Comparison of ENCODE assay signal across 7 cellular contexts in genomic region chr3:39154323-39155021, GRCh38. TPM values are rescaled to one million over a fixed set of nuclear protein-coding genes. Genes with fewer than 3 reads are reported as not detected.
DNase-seq lines count a peak whose midpoint lies in the region; TF ChIP-seq lines count a peak whose summit lies in the region.

No MANE protein-coding gene starts in this region.

- H3K27me3 ChIP-seq in stomach (no peaks in the 10 kb centered on the region), SJCRH30 (no peaks in the 10 kb centered on the region)

- peak overlapping the region; percentile 89 to 95 (median 89) for H3K27ac Mint-ChIP-seq in IgD-negative memory B cell
- peak overlapping the region; percentile 77 for H3K27ac Mint-ChIP-seq in activated naive CD8-positive, alpha-beta T cell treated with anti-CD3 and anti-CD28 coated beads for 36 hours

- no peak for DNase-seq in activated naive CD8-positive, alpha-beta T cell treated with anti-CD3 and anti-CD28 coated beads for 36 hours
- DNase-seq in iris pigment epithelial cell (ENCODE audit: low read depth) (peak; percentile 68), stomach (no peak), foreskin melanocyte (no peak), SJCRH30 (no peak), AG20443 (ENCODE audit: low spot score) (no peak)

- peak overlapping the region; percentile 98 to 100 (median 99) for H3K27ac ChIP-seq in stomach
- H3K27ac ChIP-seq in SJCRH30, result no peak overlapping the region

- 44 to 60% (median 55%) methylated on average over 18 of the region's 18 CpGs for WGBS in stomach, 5 donors

- no peaks in the 10 kb centered on the region for H3K36me3 ChIP-seq in stomach
- no peaks in the 10 kb centered on the region for H3K36me3 ChIP-seq in SJCRH30

- no peaks in the 10 kb centered on the region for H3K9me3 ChIP-seq in stomach
- no peaks in the 10 kb centered on the region for H3K9me3 ChIP-seq in SJCRH30 (replicated peaks)

- TF ChIP-seq POLR2A in stomach (IDR thresholded peaks at IDR 0.05), result no peak

- H3K27me3 Mint-ChIP-seq in IgD-negative memory B cell, result peaks cover 1% of the 10 kb centered on the region
- peaks cover 4% of the 10 kb centered on the region for H3K27me3 Mint-ChIP-seq in activated naive CD8-positive, alpha-beta T cell treated with anti-CD3 and anti-CD28 coated beads for 36 hours

- TF ChIP-seq EP300 in stomach (IDR thresholded peaks at IDR 0.05), result no peak

- peak overlapping the region; percentile 77 to 92 (median 82) for H3K4me3 Mint-ChIP-seq in IgD-negative memory B cell
- peak overlapping the region; percentile 72 for H3K4me3 Mint-ChIP-seq in activated naive CD8-positive, alpha-beta T cell treated with anti-CD3 and anti-CD28 coated beads for 36 hours

- H3K36me3 Mint-ChIP-seq in IgD-negative memory B cell, result no peaks in the 10 kb centered on the region
- peaks cover 32% of the 10 kb centered on the region for H3K36me3 Mint-ChIP-seq in activated naive CD8-positive, alpha-beta T cell treated with anti-CD3 and anti-CD28 coated beads for 36 hours

- no peak for TF ChIP-seq CTCF in stomach (IDR thresholded peaks at IDR 0.05)

- H3K9me3 Mint-ChIP-seq in IgD-negative memory B cell, result no peaks in the 10 kb centered on the region
- no peaks in the 10 kb centered on the region for H3K9me3 Mint-ChIP-seq in activated naive CD8-positive, alpha-beta T cell treated with anti-CD3 and anti-CD28 coated beads for 36 hours

- H3K4me1 ChIP-seq in stomach, result peaks cover 39 to 57% (median 51%) of the 10 kb centered on the region in 4 donors
- peaks cover 23% of the 10 kb centered on the region; the same call in 1 of the 2 replicates for H3K4me1 ChIP-seq in SJCRH30

- H3K4me1 Mint-ChIP-seq in IgD-negative memory B cell, result peaks cover 19 to 31% (median 29%) of the 10 kb centered on the region in 3 donors
- H3K4me1 Mint-ChIP-seq in activated naive CD8-positive, alpha-beta T cell treated with anti-CD3 and anti-CD28 coated beads for 36 hours, result peaks cover 43% of the 10 kb centered on the region

- intact Hi-C loops in stomach (cut with DNase I; ENCODE audit: low total_unique reads), result no loop called here

- H3K4me3 ChIP-seq in stomach (peak overlapping the region in 3 of 4 donors; percentile 70 to 100 (median 85)), SJCRH30 (no peak overlapping the region)

RNA-seq across cellular contexts. Expression of gene CSRNP1, which starts 1.1 kb away (rescaled TPM):
- polyA plus RNA-seq in IgD-negative memory B cell (79.9 TPM), stomach (10 to 100 TPM; 16.8 to 18.0 (median 17.8) TPM)
- total RNA-seq in activated naive CD8-positive, alpha-beta T cell treated with anti-CD3 and anti-CD28 coated beads for 36 hours, result 10 to 100 TPM; 53.4 to 54.8 TPM
- 10 to 100 TPM; 20.4 to 62.3 (median 35.3) TPM for total RNA-seq in stomach
- 4.4 TPM in 2 replicates for total RNA-seq in SJCRH30 (2014; rRNA removed; shearing (Covaris generic))

RNA-seq across cellular contexts. Expression of gene XIRP1, which starts 37.9 kb away (rescaled TPM):
- not detected for polyA plus RNA-seq in IgD-negative memory B cell
- under 1 TPM; 0.66 to 0.91 TPM for total RNA-seq in activated naive CD8-positive, alpha-beta T cell treated with anti-CD3 and anti-CD28 coated beads for 36 hours
- total RNA-seq in stomach, result under 1 TPM in 2 of 5 donors, not detected in 3; under 0.01 to 0.18 TPM
- polyA plus RNA-seq in stomach, result 1 to 10 TPM in 1 of 3 donors, under 1 TPM in 2; 0.08 to 1.1 (median 0.56) TPM
- 0.61 and 0.91 TPM in 2 replicates for total RNA-seq in SJCRH30 (2014; rRNA removed; shearing (Covaris generic))

RNA-seq across cellular contexts. Expression of gene TTC21A, which starts 47.0 kb away (rescaled TPM):
- 5.5 TPM for polyA plus RNA-seq in IgD-negative memory B cell
- total RNA-seq in activated naive CD8-positive, alpha-beta T cell treated with anti-CD3 and anti-CD28 coated beads for 36 hours, result under 1 TPM; 0.42 to 0.78 TPM
- 10 to 100 TPM in 1 of 5 donors, 1 to 10 TPM in 3, under 1 TPM in 1; 0.89 to 10.3 (median 2.9) TPM for total RNA-seq in stomach
- 10 to 100 TPM in 1 of 3 donors, 1 to 10 TPM in 2; 5.1 to 17.7 (median 7.5) TPM for polyA plus RNA-seq in stomach
- total RNA-seq in SJCRH30 (2014; rRNA removed; shearing (Covaris generic)), result 0.36 and 0.56 TPM in 2 replicates

RNA-seq across cellular contexts. Expression of gene GORASP1, which starts 47.0 kb away (rescaled TPM):
- polyA plus RNA-seq in IgD-negative memory B cell (33.3 TPM), stomach (10 to 100 TPM; 22.4 to 35.4 (median 29.1) TPM)
- total RNA-seq in activated naive CD8-positive, alpha-beta T cell treated with anti-CD3 and anti-CD28 coated beads for 36 hours, result 10 to 100 TPM; 11.5 to 11.9 TPM
- total RNA-seq in stomach, result 10 to 100 TPM in 4 of 5 donors, 1 to 10 TPM in 1; 9.3 to 68.7 (median 53.1) TPM
- 21.0 and 23.1 TPM in 2 replicates for total RNA-seq in SJCRH30 (2014; rRNA removed; shearing (Covaris generic))
